ENCODE assay signal across 18 cellular contexts in genomic region chr3:189349772-189350171, GRCh38.
A peak's percentile ranks its signal among the peaks of the same experiment; 100 is the strongest.
DNase-seq lines count a peak whose midpoint lies in the region; ATAC-seq, FAIRE-seq and TF ChIP-seq lines count a peak whose summit lies in the region.
"Had no signal": no experiment of that assay in that cellular context is flagged by ENCODE, and none has a peak within 500 bp of the region (broad histone marks: within the 10 kb centered on the region; RNA-seq: fewer than 3 reads in every experiment).

No MANE protein-coding gene starts in this region.

- H3K9ac ChIP-seq in Loucy (ENCODE audit: low read depth, low read length, poor library complexity, severe bottlenecking): no peak overlapping the region
- no peak overlapping the region for H3K9ac ChIP-seq in GM12878 (ENCODE audit: control insufficient read depth, insufficient read depth, low read length)

- TF ChIP-seq CTCF in GM10266 (IDR thresholded peaks at IDR 0.05; ENCODE audit: control insufficient read depth, insufficient read depth, low read depth, missing control alignments) (no peak), Loucy (conservative IDR thresholded peaks at IDR 0.05; ENCODE audit: low read length) (no peak), GM12878 (IDR thresholded peaks at IDR 0.05 in 2 of 3, conservative IDR thresholded peaks at IDR 0.05 in 1 of 3; ENCODE audit: control insufficient read depth in 2 of 3, extremely low read depth in 1 of 3, insufficient read depth in 1 of 3, low read depth in 3 of 3, low read length in 3 of 3) (no peak), sigmoid colon (IDR thresholded peaks at IDR 0.05) (no peak)

- CTCF ChIA-PET in GM12878 (lab: Yijun Ruan, JAX): interaction anchor here (1.0 to 1.6 kb wide), 4 partner anchors 10 to 77 kb away, joined by 3 to 5 read pairs (median 4); no protein-coding TSS in a partner anchor

- H3K27me3 ChIP-seq in Loucy (ENCODE audit: insufficient read depth, low read length, poor library complexity, severe bottlenecking) (no peaks in the 10 kb centered on the region), GM12878 (replicated peaks in 1 of 2; ENCODE audit: control insufficient read depth in 2 of 2, insufficient read depth in 2 of 2, low read length in 1 of 2) (no peaks in the 10 kb centered on the region), sigmoid colon (no peaks in the 10 kb centered on the region)
- H3K27me3 ChIP-seq: breast epithelium, heart left ventricle, upper lobe of left lung had no signal

- WGBS in GM12878 (ENCODE audit: insufficient coverage, insufficient replicate concordance, low lambda C conversion rate, missing lambda C conversion rate): 41% methylated on average over 3 of the region's 3 CpGs
- WGBS in sigmoid colon, 2 donors: 75 to 84% methylated on average over 3 of the region's 3 CpGs

- TF ChIP-seq POLR2A in GM12878 (IDR thresholded peaks at IDR 0.05; ENCODE audit: low read depth, low read length) (no peak), sigmoid colon (IDR thresholded peaks at IDR 0.05) (no peak)

- no peak overlapping the region for H3K27ac Mint-ChIP-seq in stimulated activated effector memory CD8-positive, alpha-beta T cell treated with anti-CD3 and anti-CD28 coated beads, Interleukin-12 subunit alpha, Interleukin-12 subunit beta, amount 100 ng/mL, for 72 hours
- H3K27ac Mint-ChIP-seq: activated CD4-positive, alpha-beta T cell treated with anti-CD3 and anti-CD28 coated beads for 36 hours; activated naive CD8-positive, alpha-beta T cell had no signal

- H3K4me3 ChIP-seq in Loucy (ENCODE audit: low read length, poor library complexity, severe bottlenecking): no peak overlapping the region
- H3K4me3 ChIP-seq in GM12878: no peak overlapping the region
- no peak overlapping the region for H3K4me3 ChIP-seq in sigmoid colon
- H3K4me3 ChIP-seq: breast epithelium, HAP-1, heart left ventricle, upper lobe of left lung had no signal

- in situ Hi-C loops in GM12878 (cut with MboI): no loop called here

- H3K4me1 ChIP-seq in Loucy (ENCODE audit: insufficient read depth, low read length, poor library complexity, severe bottlenecking) (peaks cover 39% of the 10 kb centered on the region), GM12878 (ENCODE audit: control insufficient read depth, insufficient read depth, low read length) (peaks cover 9% of the 10 kb centered on the region), sigmoid colon (peaks cover 0 to 4% (median 0%) of the 10 kb centered on the region in 4 donors)
- H3K4me1 ChIP-seq: breast epithelium, HAP-1, upper lobe of left lung had no signal

- peak; percentile 23 for FAIRE-seq in GM12878 (lab: Jason Lieb, UNC)

- H3K79me2 ChIP-seq in Loucy (ENCODE audit: insufficient read depth, low read length): no peaks in the 10 kb centered on the region
- no peaks in the 10 kb centered on the region for H3K79me2 ChIP-seq in GM12878 (ENCODE audit: control insufficient read depth, insufficient read depth, low read length)

- POLR2A ChIA-PET in GM12878 (lab: Charles Lee): no interaction called here

- no peaks in the 10 kb centered on the region for H3F3A ChIP-seq in Loucy (ENCODE audit: low read depth)

- H3K4me2 ChIP-seq in Loucy (ENCODE audit: low read depth, low read length, poor library complexity, severe bottlenecking): peak overlapping the region; percentile 3
- H3K4me2 ChIP-seq in GM12878 (ENCODE audit: control insufficient read depth, insufficient read depth): no peak overlapping the region

- intact Hi-C loops in GM12878 (cut with micrococcal nuclease; ENCODE audit: unreplicated experiment): no loop called here
- intact Hi-C loops in sigmoid colon (cut with DNase I): no loop called here

- no peak for TF ChIP-seq RAD21 in GM12878 (IDR thresholded peaks at IDR 0.05; ENCODE audit: insufficient read depth, low read depth, low read length)

- H4K20me1 ChIP-seq in Loucy (ENCODE audit: insufficient read depth, low read length, poor library complexity, severe bottlenecking) (no peaks in the 10 kb centered on the region), GM12878 (ENCODE audit: control insufficient read depth, insufficient read depth) (no peaks in the 10 kb centered on the region)

- H3K4me3 Mint-ChIP-seq in stimulated activated effector memory CD8-positive, alpha-beta T cell treated with anti-CD3 and anti-CD28 coated beads, Interleukin-12 subunit alpha, Interleukin-12 subunit beta, amount 100 ng/mL, for 72 hours: no peak overlapping the region
- H3K4me3 Mint-ChIP-seq: activated CD4-positive, alpha-beta T cell treated with anti-CD3 and anti-CD28 coated beads for 36 hours; activated naive CD8-positive, alpha-beta T cell; neural crest cell had no signal

- H3K9me3 Mint-ChIP-seq in stimulated activated effector memory CD8-positive, alpha-beta T cell treated with anti-CD3 and anti-CD28 coated beads, Interleukin-12 subunit alpha, Interleukin-12 subunit beta, amount 100 ng/mL, for 72 hours: no peaks in the 10 kb centered on the region

- peak; percentile 76 for ATAC-seq in GM12878
- ATAC-seq in stimulated activated effector memory CD8-positive, alpha-beta T cell treated with anti-CD3 and anti-CD28 coated beads, Interleukin-12 subunit alpha, Interleukin-12 subunit beta, amount 100 ng/mL, for 72 hours: peak; percentile 43
- ATAC-seq in activated CD4-positive, CD25-positive, alpha-beta regulatory T cell treated with anti-CD3 and anti-CD28 coated beads, Interleukin-2, amount 50 U/mL, for 24 hours: no peak
- no peak for ATAC-seq in HG02759 (IDR thresholded peaks at IDR 0.05; ENCODE audit: unreplicated experiment)
- ATAC-seq: activated CD4-positive, alpha-beta T cell treated with anti-CD3 and anti-CD28 coated beads for 36 hours had no signal

- RAD21 ChIA-PET in GM12878 (lab: Charles Lee; ENCODE audit: unreplicated experiment): interaction anchor here (0.6 to 1.7 kb wide), 4 partner anchors 180 to 612 kb away, joined by 3 to 7 read pairs (median 3); no protein-coding TSS in a partner anchor

- no TSS peak for BruUV-seq in GM12878 (replicated peaks; lab: Mats Ljungman, UMichigan)

- TF ChIP-seq EP300 in GM12878 (IDR thresholded peaks at IDR 0.05; ENCODE audit: borderline replicate concordance in 1 of 2, control insufficient read depth in 1 of 2, low read depth in 2 of 2, low read length in 2 of 2) (no peak), sigmoid colon (IDR thresholded peaks at IDR 0.05) (no peak)

- no peaks in the 10 kb centered on the region for H3K9me2 ChIP-seq in Loucy (replicated peaks; ENCODE audit: low read depth, low read length)

- H3K36me3 Mint-ChIP-seq in stimulated activated effector memory CD8-positive, alpha-beta T cell treated with anti-CD3 and anti-CD28 coated beads, Interleukin-12 subunit alpha, Interleukin-12 subunit beta, amount 100 ng/mL, for 72 hours: no peaks in the 10 kb centered on the region
- H3K36me3 Mint-ChIP-seq: activated naive CD8-positive, alpha-beta T cell had no signal

- H3K4me1 Mint-ChIP-seq in stimulated activated effector memory CD8-positive, alpha-beta T cell treated with anti-CD3 and anti-CD28 coated beads, Interleukin-12 subunit alpha, Interleukin-12 subunit beta, amount 100 ng/mL, for 72 hours: no peaks in the 10 kb centered on the region
- H3K4me1 Mint-ChIP-seq: neural crest cell had no signal

- peak; percentile 49 for DNase-seq in GM10266 (ENCODE audit: extremely low spot score)
- DNase-seq in GM12878 (ENCODE audit: low read depth, low spot score): no peak
- DNase-seq in stimulated activated effector memory CD8-positive, alpha-beta T cell treated with anti-CD3 and anti-CD28 coated beads, Interleukin-12 subunit alpha, Interleukin-12 subunit beta, amount 100 ng/mL, for 72 hours (ENCODE audit: low spot score in 2 of 2): no peak
- DNase-seq in sigmoid colon: no peak
- no peak for DNase-seq in NCI-H526 (lab: John Stamatoyannopoulos, UW)
- DNase-seq: activated CD4-positive, alpha-beta T cell treated with anti-CD3 and anti-CD28 coated beads for 36 hours; heart left ventricle; NCI-H1417; NCI-H526 treated with DMSO at 0.1 percent for 48 hours; Right ventricle myocardium superior; upper lobe of left lung had no signal

- H2AFZ ChIP-seq in Loucy (ENCODE audit: low read length) (peak overlapping the region; percentile 52; the same call in 1 of the 2 replicates), GM12878 (ENCODE audit: control insufficient read depth, low read depth, low read length) (no peak overlapping the region)

- H3K36me3 ChIP-seq in Loucy (ENCODE audit: insufficient read depth, low read length) (no peaks in the 10 kb centered on the region), GM12878 (ENCODE audit: control insufficient read depth in 2 of 2, insufficient read depth in 2 of 2, low read length in 1 of 2) (no peaks in the 10 kb centered on the region), sigmoid colon (no peaks in the 10 kb centered on the region)
- H3K36me3 ChIP-seq: breast epithelium, HAP-1, heart left ventricle, upper lobe of left lung had no signal

- H3K27ac ChIP-seq in GM12878 (ENCODE audit: control insufficient read depth, insufficient read depth) (no peak overlapping the region), sigmoid colon (no peak overlapping the region)
- H3K27ac ChIP-seq: breast epithelium, heart left ventricle, upper lobe of left lung had no signal

- H3K9me3 ChIP-seq in Loucy (ENCODE audit: insufficient read depth, low read depth, low read length) (no peaks in the 10 kb centered on the region), GM12878 (replicated peaks; ENCODE audit: control insufficient read depth, insufficient read depth, low read length) (no peaks in the 10 kb centered on the region), sigmoid colon (no peaks in the 10 kb centered on the region)
- H3K9me3 ChIP-seq: breast epithelium, HAP-1, heart left ventricle, upper lobe of left lung had no signal

- SMC1A ChIA-PET in GM12878 (lab: Charles Lee; ENCODE audit: uncharacterized antibody, unreplicated experiment): interaction anchor here (1.1 to 3.8 kb wide), 5 partner anchors 10 to 598 kb away, joined by 3 to 26 read pairs (median 4); no protein-coding TSS in a partner anchor

TF ChIP-seq in GM12878, 131 proteins besides CTCF, POLR2A, EP300 and RAD21 (continues in another document):
- TF ChIP-seq TCF7 (IDR thresholded peaks at IDR 0.05; ENCODE audit: borderline replicate concordance) (peak; percentile 45; the same call in 1 of the 2 replicates), NFIC (IDR thresholded peaks at IDR 0.05; ENCODE audit: low read depth, low read length) (peak; percentile 85; the same call in 1 of the 2 replicates)

Comparison
In these comparisons a context has a peak if more than half of its experiments do, and no peak if none do; other contexts are left out.
1. ATAC-seq: peak in GM12878 (single experiment) and stimulated activated effector memory CD8-positive, alpha-beta T cell treated with anti-CD3 and anti-CD28 coated beads, Interleukin-12 subunit alpha, Interleukin-12 subunit beta, amount 100 ng/mL, for 72 hours (single experiment); none in activated CD4-positive, CD25-positive, alpha-beta regulatory T cell treated with anti-CD3 and anti-CD28 coated beads, Interleukin-2, amount 50 U/mL, for 24 hours (0 of 2) and HG02759 (single experiment).